19 cellular contexts compared by ENCODE assay signal in the genomic region with DNA sequence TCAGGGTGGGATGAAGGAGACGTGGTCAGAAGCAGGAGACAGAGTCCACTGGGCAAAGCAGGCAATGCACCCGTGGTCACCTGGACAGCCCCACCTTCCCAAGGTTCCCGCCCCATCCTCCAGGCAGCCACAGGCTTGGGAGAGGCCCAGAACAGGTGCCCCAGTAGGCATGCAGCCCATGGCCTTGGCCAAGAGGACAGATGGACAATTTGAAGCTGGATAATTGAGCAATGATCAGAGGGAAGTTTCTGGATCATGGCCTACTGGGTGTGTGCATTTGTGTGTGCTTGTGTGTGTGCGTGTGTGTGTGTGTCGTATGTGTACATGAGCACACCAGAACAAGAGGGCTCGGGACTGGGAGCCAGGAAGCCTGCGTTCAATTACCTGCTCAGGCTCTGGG. TPM values are rescaled to one million over a fixed set of nuclear protein-coding genes. Genes with fewer than 3 reads are reported as not detected.
DNase-seq lines count a peak whose midpoint lies in the region; ATAC-seq, FAIRE-seq and TF ChIP-seq lines count a peak whose summit lies in the region.
"Had no signal": no experiment of that assay in that cellular context is flagged by ENCODE, and none has a peak within 500 bp of the region (broad histone marks: within the 10 kb centered on the region; RNA-seq: fewer than 3 reads in every experiment).

No MANE protein-coding gene starts in this region.

- 30% methylated on average over 7 of the region's 7 CpGs for WGBS in liver
- WGBS in HepG2 (ENCODE audit: low lambda C conversion rate) = 24% methylated on average over 4 of the region's 7 CpGs
- WGBS in lung, 2 donors = 65 to 83% methylated on average over 7 of the region's 7 CpGs

- H3K36me3 ChIP-seq in liver (ENCODE audit: control insufficient read depth in 4 of 4, insufficient read depth in 3 of 4, low read depth in 1 of 4, low read length in 3 of 4) (no peaks in the 10 kb centered on the region), HepG2 (replicated peaks in 1 of 2; ENCODE audit: control insufficient read depth in 1 of 2, insufficient read depth in 2 of 2, low read length in 2 of 2) (no peaks in the 10 kb centered on the region), lung (ENCODE audit: control insufficient read depth in 2 of 2, insufficient read depth in 2 of 2, low read length in 2 of 2) (no peaks in the 10 kb centered on the region), upper lobe of right lung (no peaks in the 10 kb centered on the region)
- H3K36me3 ChIP-seq: Peyer's patch had no signal

- H3K27ac ChIP-seq in liver (ENCODE audit: low read depth in 1 of 2, low read length in 2 of 2) (peak overlapping the region in 1 of 2 donors; percentile 41), HepG2 (ENCODE audit: extremely low read length, insufficient read depth, low read length) (no peak overlapping the region), lung (ENCODE audit: low read depth in 1 of 2, low read length in 1 of 2) (no peak overlapping the region), upper lobe of right lung (no peak overlapping the region)
- H3K27ac ChIP-seq: Peyer's patch had no signal

- BruUV-seq in HepG2 (replicated peaks; lab: Mats Ljungman, UMichigan) = no TSS peak

- intact Hi-C loops in HepG2 (cut with micrococcal nuclease; ENCODE audit: unreplicated experiment) (no loop called here), upper lobe of right lung (cut with DNase I) (no loop called here)

- no peak overlapping the region for H2AFZ ChIP-seq in HepG2 (ENCODE audit: low read length)

- TF ChIP-seq CTCF in liver (IDR thresholded peaks at IDR 0.05; ENCODE audit: low read depth, low read length, missing input control) (no peak), HepG2 (CRISPR knock-in tag; IDR thresholded peaks at IDR 0.05) (no peak), fibroblast of the aortic adventitia (IDR thresholded peaks at IDR 0.05; ENCODE audit: insufficient read depth, low read length) (no peak), lung (IDR thresholded peaks at IDR 0.05; ENCODE audit: control extremely low read depth, extremely low read depth) (no peak), upper lobe of right lung (IDR thresholded peaks at IDR 0.05) (no peak)

- H3K4me2 ChIP-seq in HepG2 (ENCODE audit: low read depth, low read length) = no peak overlapping the region

- no peaks in the 10 kb centered on the region for H4K20me1 ChIP-seq in HepG2 (ENCODE audit: insufficient read depth, low read length)

- ATAC-seq in HepG2 (no peak), lung (ENCODE audit: insufficient read depth, low FRiP score) (no peak), upper lobe of right lung (peak; percentile 30), GM18858 (IDR thresholded peaks at IDR 0.05; ENCODE audit: unreplicated experiment) (no peak)
- ATAC-seq: CD8-positive, alpha-beta T cell had no signal

- no peaks in the 10 kb centered on the region for H3K79me2 ChIP-seq in HepG2 (ENCODE audit: insufficient read depth, low read length)

- CTCF ChIA-PET in HepG2 (lab: Yijun Ruan, JAX; ENCODE audit: low intra/inter-chr PET ratio, low total read pairs) = no interaction called here

- TF ChIP-seq EP300 in HepG2 (IDR thresholded peaks at IDR 0.05; ENCODE audit: low read depth in 2 of 2, low read length in 2 of 2) (no peak), HepG2 (CRISPR knock-in tag; IDR thresholded peaks at IDR 0.05; ENCODE audit: borderline replicate concordance) (no peak)

- H3K4me3 ChIP-seq in liver (ENCODE audit: low read depth in 1 of 3, low read length in 3 of 3) (no peak overlapping the region), HepG2 (replicated peaks in 1 of 3; ENCODE audit: insufficient read depth in 1 of 3, low read depth in 2 of 3, low read length in 3 of 3) (no peak overlapping the region), fibroblast of the aortic adventitia (ENCODE audit: low read depth, low read length) (no peak overlapping the region), lung (no peak overlapping the region), upper lobe of right lung (no peak overlapping the region)
- H3K4me3 ChIP-seq: Peyer's patch had no signal

- POLR2A ChIA-PET in HepG2 (lab: Yijun Ruan, JAX) = no interaction called here

- in situ Hi-C loops in HepG2 (cut with HindIII; ENCODE audit: extremely low pct_ligation_motif_present, low pct_unique_long_range_greater_than_20kb) = no loop called here
- in situ Hi-C loops in KBM-7 (cut with MboI; ENCODE audit: low pct_unique_long_range_greater_than_20kb, low sequenced_read_pairs) = no loop called here

- TF ChIP-seq POLR2A in HepG2 (IDR thresholded peaks at IDR 0.05; ENCODE audit: insufficient read depth in 1 of 2, low read depth in 2 of 2, low read length in 2 of 2) = no peak

- H3K27me3 ChIP-seq in liver (ENCODE audit: control insufficient read depth in 4 of 4, insufficient read depth in 4 of 4, low read length in 3 of 4) (no peaks in the 10 kb centered on the region), HepG2 (ENCODE audit: control insufficient read depth in 1 of 2, insufficient read depth in 2 of 2, low read length in 2 of 2) (peaks cover 7 to 35% of the 10 kb centered on the region in 2 experiments), lung (ENCODE audit: control insufficient read depth, insufficient read depth) (no peaks in the 10 kb centered on the region), upper lobe of right lung (no peaks in the 10 kb centered on the region)
- H3K27me3 ChIP-seq: Peyer's patch had no signal

- no peak for FAIRE-seq in HepG2 (lab: Jason Lieb, UNC)
- no peak for FAIRE-seq in frontal cortex (lab: Jason Lieb, UNC)
- FAIRE-seq: G401.6, GM18507, GM19239, HTR-8/SVneo had no signal

- DNase-seq in HepG2 (ENCODE audit: low spot score) = no peak
- DNase-seq in fibroblast of the aortic adventitia (ENCODE audit: low read depth) = peak; percentile 24
- peak; percentile 60 for DNase-seq in lung (ENCODE audit: low spot score)
- no peak for DNase-seq in upper lobe of right lung
- DNase-seq in KBM-7 = no peak
- no peak for DNase-seq in frontal cortex (ENCODE audit: low spot score in 2 of 2)
- DNase-seq: 8988T; CD8-positive, alpha-beta T cell; DMS153; IMR-90; NCI-H1105 treated with DMSO at 0.1 percent for 48 hours; NCI-H446 had no signal

- no peaks in the 10 kb centered on the region for H3K9me3 ChIP-seq in liver (ENCODE audit: control insufficient read depth in 4 of 4, low read length in 3 of 4)
- no peaks in the 10 kb centered on the region for H3K9me3 ChIP-seq in HepG2 (ENCODE audit: low read length)
- H3K9me3 ChIP-seq in lung (ENCODE audit: control insufficient read depth in 2 of 2, insufficient read depth in 1 of 2, low read length in 1 of 2) = peaks cover 0 to 3% of the 10 kb centered on the region in 2 donors
- no peaks in the 10 kb centered on the region for H3K9me3 ChIP-seq in upper lobe of right lung
- H3K9me3 ChIP-seq: Peyer's patch had no signal

- TF ChIP-seq RAD21 in liver (IDR thresholded peaks at IDR 0.05) = peak in 1 of 2 donors; percentile 64
- no peak for TF ChIP-seq RAD21 in HepG2 (CRISPR knock-in tag; IDR thresholded peaks at IDR 0.05)

- H3K4me1 ChIP-seq in liver (ENCODE audit: control insufficient read depth in 4 of 4, insufficient read depth in 4 of 4, low read length in 3 of 4) (peaks cover 10 to 19% (median 15%) of the 10 kb centered on the region in 4 donors), HepG2 (ENCODE audit: insufficient read depth, low read length) (no peaks in the 10 kb centered on the region), lung (ENCODE audit: control insufficient read depth in 2 of 2, insufficient read depth in 2 of 2, low read length in 2 of 2) (peaks cover 0 to 2% of the 10 kb centered on the region in 2 donors), upper lobe of right lung (peaks cover 9% of the 10 kb centered on the region)
- H3K4me1 ChIP-seq: Peyer's patch had no signal

- H3K9ac ChIP-seq in liver (ENCODE audit: low read depth in 1 of 2, low read length in 2 of 2) (no peak overlapping the region), HepG2 (ENCODE audit: insufficient read depth, low read depth, low read length) (no peak overlapping the region)

TF ChIP-seq in liver, 16 proteins besides CTCF, POLR2A, EP300 and RAD21 (continues in another document):
- peak; percentile 69 to 84 for TF ChIP-seq JUND (IDR thresholded peaks at IDR 0.05)
- no peak for TF ChIP-seq NR2F2 (IDR thresholded peaks at IDR 0.05)
- TF ChIP-seq FOXA1 (IDR thresholded peaks at IDR 0.05) = peak; percentile 68
- TF ChIP-seq TAF1 (conservative IDR thresholded peaks at IDR 0.05) = no peak

TF ChIP-seq in HepG2, 621 proteins besides CTCF, POLR2A, EP300 and RAD21 (continues in another document):
- TF ChIP-seq NFIB (CRISPR knock-in tag; IDR thresholded peaks at IDR 0.05; ENCODE audit: borderline replicate concordance) (no peak), ZNF331 (CRISPR knock-in tag; IDR thresholded peaks at IDR 0.05) (no peak), NFKBIZ (CRISPR knock-in tag; IDR thresholded peaks at IDR 0.05) (no peak)

RNA-seq across cellular contexts. Expression of gene ELFN2, which starts 20.4 kb away (rescaled TPM):
- total RNA-seq in liver = under 1 TPM; 0.08 to 0.19 TPM
- polyA plus RNA-seq in liver = under 1 TPM in 1 of 2 donors, not detected in 1; 0.07 TPM
- not detected in 2 replicates for total RNA-seq in HepG2 (2016; rRNA removed; fragmentation: Illumina TruSeq; extraction: Trizol)
- not detected in 2 replicates for total RNA-seq in HepG2 (2016; cell fraction: cytosol; rRNA removed; fragmentation: Illumina TruSeq; extraction: Trizol; ENCODE audit: low read depth)
- total RNA-seq in HepG2 (2016; cell fraction: insoluble cytoplasmic fraction; rRNA removed; fragmentation: Illumina TruSeq; extraction: Trizol) = not detected in 2 replicates
- total RNA-seq in HepG2 (2016; cell fraction: membrane; rRNA removed; fragmentation: Illumina TruSeq; extraction: Trizol) = not detected in 2 replicates
- not detected in 2 replicates for total RNA-seq in HepG2 (2016; cell fraction: nucleus; rRNA removed; fragmentation: Illumina TruSeq; extraction: Trizol)
- polyA plus RNA-seq in HepG2 (2011; rRNA removed) = 0.01 TPM in 1 of 2 replicates, not detected in the other
- polyA plus RNA-seq in HepG2 (2011; cell fraction: cytosol; rRNA removed) = not detected in 2 replicates
- polyA plus RNA-seq in HepG2 (2011; cell fraction: nucleus; rRNA removed) = 0.03 TPM in 2 replicates
- polyA plus RNA-seq in HepG2 (2012) = 0.01 and 0.09 TPM in 2 replicates
- polyA plus RNA-seq in HepG2 (2016; cell fraction: cytosol; fragmentation: Illumina TruSeq; extraction: Trizol; ENCODE audit: low read depth) = not detected in 2 replicates
- not detected in 2 replicates for polyA plus RNA-seq in HepG2 (2016; cell fraction: insoluble cytoplasmic fraction; fragmentation: Illumina TruSeq; extraction: Trizol; ENCODE audit: low read depth)
- polyA plus RNA-seq in HepG2 (2016; cell fraction: membrane; fragmentation: Illumina TruSeq; extraction: Trizol; ENCODE audit: low read depth) = not detected in 2 replicates
- polyA plus RNA-seq in HepG2 (2016; cell fraction: nucleus; fragmentation: Illumina TruSeq; extraction: Trizol; ENCODE audit: insufficient read depth, low read depth) = not detected in 2 replicates
- polyA minus RNA-seq in HepG2 (2011; rRNA and poly(A)+ RNA removed; ENCODE audit: low replicate concordance) = 0.47 TPM in 1 of 2 replicates, not detected in the other
- not detected in 2 replicates for polyA minus RNA-seq in HepG2 (2011; cell fraction: cytosol; rRNA and poly(A)+ RNA removed)
- not detected in 2 replicates for polyA minus RNA-seq in HepG2 (2011; cell fraction: nucleus; rRNA and poly(A)+ RNA removed)
- 0.18 and 0.33 TPM in 2 replicates for total RNA-seq in fibroblast of the aortic adventitia (ENCODE audit: low replicate concordance)
- 1 to 10 TPM; 1.5 to 6.8 TPM for total RNA-seq in lung
- polyA plus RNA-seq in lung = 1 to 10 TPM in 1 of 2 donors, under 1 TPM in 1; 0.62 to 1.6 TPM
- 0.72 TPM for total RNA-seq in upper lobe of right lung
- 7.7 TPM for total RNA-seq in frontal cortex
- total RNA-seq: CD8-positive, alpha-beta T cell had no signal

Comparison
In these comparisons a context has a peak if more than half of its experiments do, and no peak if none do; other contexts are left out.
1. DNase-seq: peak in fibroblast of the aortic adventitia (single experiment) and lung (single experiment); none in HepG2 (single experiment), upper lobe of right lung (single experiment), KBM-7 (single experiment) and frontal cortex (0 of 2).